ENCODE assay signal across 27 cellular contexts in the genomic region with DNA sequence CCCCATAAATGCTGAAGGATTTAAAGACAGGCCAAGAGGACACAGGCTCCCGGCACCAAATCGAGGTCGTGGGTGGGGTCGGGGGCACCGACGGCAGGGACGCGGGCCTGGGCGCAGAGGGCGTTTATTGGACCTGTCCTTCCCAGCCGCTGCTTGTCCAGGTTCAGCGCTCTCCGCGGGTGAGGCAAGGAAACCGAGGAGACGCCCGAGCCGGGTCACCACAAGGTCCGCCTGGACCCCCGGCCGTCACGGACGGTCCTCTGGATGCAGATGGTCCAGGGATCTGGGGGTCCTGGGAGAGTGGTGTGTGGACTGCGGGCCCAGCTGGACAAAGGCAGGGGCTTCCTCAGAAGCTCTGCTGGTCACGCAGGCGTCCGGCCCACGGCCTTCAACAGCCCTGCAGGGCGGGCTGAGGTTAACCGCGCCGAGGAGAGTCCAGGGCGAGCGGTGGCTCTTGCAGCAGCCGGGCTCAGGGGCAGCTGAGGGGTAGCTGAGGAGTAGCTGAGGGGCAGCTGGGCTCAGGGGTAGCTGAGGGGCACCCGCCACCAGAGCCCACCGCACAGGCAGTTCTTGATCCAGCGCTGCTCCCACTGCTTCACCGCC. TPM values are rescaled to one million over a fixed set of nuclear protein-coding genes. Genes with fewer than 3 reads are reported as not detected.
DNase-seq lines count a peak whose midpoint lies in the region; ATAC-seq and TF ChIP-seq lines count a peak whose summit lies in the region.
"Had no signal": no experiment of that assay in that cellular context is flagged by ENCODE, and none has a peak within 500 bp of the region (broad histone marks: within the 10 kb centered on the region; RNA-seq: fewer than 3 reads in every experiment).

No MANE protein-coding gene starts in this region.

- intact Hi-C loops in left ventricle myocardium superior (cut with micrococcal nuclease), result no loop called here
- intact Hi-C loops in left ventricle myocardium inferior (cut with micrococcal nuclease), result no loop called here

- DNase-seq in left ventricle myocardium superior (peak; percentile 50), left ventricle myocardium inferior (no peak), fibroblast of gingiva (ENCODE audit: low read depth) (peak; percentile 32), T-helper 2 cell (no peak), HCEC 1CT (no peak), NCI-H2107 treated with DMSO at 0.1 percent for 48 hours (lab: John Stamatoyannopoulos, UW; ENCODE audit: unreplicated experiment) (no peak)
- DNase-seq: activated CD4-positive, alpha-beta T cell treated with anti-CD3 and anti-CD28 coated beads for 36 hours; activated CD8-positive, alpha-beta memory T cell treated with anti-CD3 and anti-CD28 coated beads for 24 hours; activated T-cell treated with anti-CD3 and anti-CD28 coated beads, Interleukin-2, amount 50 U/mL, for 24 hours; naive B cell; NCI-H1048; NCI-H187 treated with DMSO at 0.1 percent for 48 hours; NCI-H226; PC-9; SIG-M5; spleen; stimulated activated naive CD8-positive, alpha-beta T cell treated with anti-CD3 and anti-CD28 coated beads, Interleukin-15, amount 100 ng/mL, for 72 hours; T-helper 1 cell had no signal

- no peak overlapping the region for H3K27ac ChIP-seq in left ventricle myocardium inferior (replicated peaks)

- H3K4me3 ChIP-seq in left ventricle myocardium inferior, result no peak overlapping the region
- H3K4me3 ChIP-seq: coronary artery, PC-9, spleen, tibial nerve had no signal

- H3K4me1 ChIP-seq in left ventricle myocardium inferior, result peaks cover 54% of the 10 kb centered on the region

- H3K36me3 ChIP-seq in left ventricle myocardium inferior, result peaks cover 10% of the 10 kb centered on the region

- no peak for TF ChIP-seq CTCF in left ventricle myocardium inferior (IDR thresholded peaks at IDR 0.05; ENCODE audit: borderline replicate concordance)

- ATAC-seq in left ventricle myocardium superior, result no peak
- ATAC-seq: activated CD4-positive, alpha-beta T cell treated with anti-CD3 and anti-CD28 coated beads for 36 hours; stimulated activated naive CD8-positive, alpha-beta T cell treated with anti-CD3 and anti-CD28 coated beads, Interleukin-15, amount 100 ng/mL, for 72 hours had no signal

- no peaks in the 10 kb centered on the region for H3K9me3 ChIP-seq in left ventricle myocardium inferior (replicated peaks)
- H3K9me3 ChIP-seq: spleen, tibial nerve had no signal

- peaks cover 6% of the 10 kb centered on the region for H3K27me3 ChIP-seq in left ventricle myocardium inferior (ENCODE audit: low read depth)
- H3K27me3 ChIP-seq: tibial nerve had no signal

RNA-seq across cellular contexts. Expression of a gene that starts 8.5 kb away (rescaled TPM):
- total RNA-seq in left ventricle myocardium superior, result 252 TPM
- 200 TPM for total RNA-seq in left ventricle myocardium inferior
- total RNA-seq: LHCN-M2 had no signal

RNA-seq across cellular contexts. Expression of a gene that starts 15.9 kb away (rescaled TPM):
- total RNA-seq in left ventricle myocardium superior (1.5 TPM), left ventricle myocardium inferior (0.58 TPM)
- total RNA-seq: A172; activated CD4-positive, alpha-beta T cell treated with anti-CD3 and anti-CD28 coated beads for 36 hours; bronchial epithelial cell; glomerular endothelial cell; PC-9 had no signal

RNA-seq across cellular contexts. Expression of a gene that starts 25.0 kb away (rescaled TPM):
- total RNA-seq in left ventricle myocardium superior, result 23.7 TPM
- total RNA-seq in left ventricle myocardium inferior, result 19.4 TPM

RNA-seq across cellular contexts. Expression of a gene that starts 25.3 kb away (rescaled TPM):
- total RNA-seq in left ventricle myocardium superior (not detected), left ventricle myocardium inferior (not detected)
- total RNA-seq: A172; activated CD4-positive, alpha-beta T cell treated with anti-CD3 and anti-CD28 coated beads for 36 hours; bronchial epithelial cell; fibroblast of lung; glomerular endothelial cell; LHCN-M2; mesenteric fat pad; omental fat pad; PC-9; spleen; tibial nerve had no signal

RNA-seq across cellular contexts. Expression of a gene that starts 27.2 kb away (rescaled TPM):
- not detected for total RNA-seq in left ventricle myocardium superior
- not detected for total RNA-seq in left ventricle myocardium inferior
- total RNA-seq: activated CD4-positive, alpha-beta T cell treated with anti-CD3 and anti-CD28 coated beads for 36 hours; bronchial epithelial cell; fibroblast of lung; glomerular endothelial cell; LHCN-M2; omental fat pad; PC-9; tibial nerve had no signal

Comparison
In these comparisons a context has a peak if more than half of its experiments do, and no peak if none do; other contexts are left out.
1. DNase-seq: peak in left ventricle myocardium superior (single experiment) and fibroblast of gingiva (single experiment); none in left ventricle myocardium inferior (single experiment), T-helper 2 cell (0 of 5), HCEC 1CT (single experiment) and NCI-H2107 treated with DMSO at 0.1 percent for 48 hours (single experiment).